8 cellular contexts compared by ENCODE assay signal in the genomic region with DNA sequence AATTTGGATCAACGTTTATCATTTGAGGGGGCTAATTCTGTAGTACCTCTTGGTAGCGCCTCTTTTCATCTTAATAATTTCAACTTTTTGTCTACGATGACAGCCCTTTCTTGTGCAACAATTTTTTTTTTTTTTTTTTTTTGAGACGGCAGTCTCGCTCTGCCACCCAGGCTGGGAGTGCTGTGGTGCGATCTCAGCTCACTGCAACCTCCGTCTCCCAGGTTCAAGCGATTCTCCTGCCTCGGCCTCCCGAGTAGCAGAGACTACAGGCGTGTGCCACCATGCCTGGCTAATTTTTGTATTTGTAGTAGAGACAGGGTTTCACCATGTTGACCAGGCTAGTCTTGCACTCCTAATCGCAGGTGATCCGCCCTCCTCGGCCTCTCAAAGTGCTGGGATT. TPM values are rescaled to one million over a fixed set of nuclear protein-coding genes. Genes with fewer than 3 reads are reported as not detected.
A peak's percentile ranks its signal among the peaks of the same experiment; 100 is the strongest.
DNase-seq lines count a peak whose midpoint lies in the region; ATAC-seq, FAIRE-seq and TF ChIP-seq lines count a peak whose summit lies in the region.
"Not testable (repeated sequence)": the region's sequence is repeated elsewhere in the genome, so short reads cannot be mapped to it uniquely, and the experiment has no call there.

No MANE protein-coding gene starts in this region.

- 16 to 22% methylated on average over 14 of the region's 14 CpGs for WGBS in pancreas, 2 donors

- not testable (repeated sequence) for TF ChIP-seq CTCF in DND-41 (IDR thresholded peaks at IDR 0.05; ENCODE audit: borderline replicate concordance, extremely low read depth, low read length, poor library complexity, severe bottlenecking); KMS-11 (conservative IDR thresholded peaks at IDR 0.05; ENCODE audit: low read depth, low read length); epithelial cell of esophagus (IDR thresholded peaks at IDR 0.05; ENCODE audit: insufficient read depth, low read depth, low read length, missing control alignments); pancreas (IDR thresholded peaks at IDR 0.05); tibial artery (IDR thresholded peaks at IDR 0.05)

- peaks cover 35% of the 10 kb centered on the region for H3K4me1 ChIP-seq in DND-41 (ENCODE audit: insufficient read depth, low read length)
- peaks cover 16% of the 10 kb centered on the region for H3K4me1 ChIP-seq in KMS-11 (ENCODE audit: low read depth, poor library complexity, severe bottlenecking)
- peaks cover 0 to 13% (median 4%) of the 10 kb centered on the region in 3 donors for H3K4me1 ChIP-seq in pancreas
- peaks cover 0 to 19% (median 5%) of the 10 kb centered on the region in 4 donors for H3K4me1 ChIP-seq in tibial artery

- DNase-seq in DND-41 (peak; percentile 26), T-cell (peak in 14 of 34 experiments; percentile 3 to 30 (median 22)), left kidney (ENCODE audit: low read depth, low spot score) (peak; percentile 32)
- not testable (repeated sequence) for DNase-seq in activated naive CD8-positive, alpha-beta T cell treated with anti-CD3 and anti-CD28 coated beads, Interleukin-2, amount 10 ng/mL, durations not matched to agents 7 days and 5 days; epithelial cell of esophagus (ENCODE audit: low read depth); pancreas; tibial artery

- H3K4me3 Mint-ChIP-seq in T-cell, result peak overlapping the region; percentile 91 to 93 (median 92)
- peak overlapping the region; percentile 98 for H3K4me3 Mint-ChIP-seq in activated naive CD8-positive, alpha-beta T cell treated with anti-CD3 and anti-CD28 coated beads, Interleukin-2, amount 10 ng/mL, durations not matched to agents 7 days and 5 days

- ATAC-seq in DND-41 (ENCODE audit: insufficient read depth, low read depth); T-cell (replicated peaks in 1 of 4); activated naive CD8-positive, alpha-beta T cell treated with anti-CD3 and anti-CD28 coated beads, Interleukin-2, amount 10 ng/mL, durations not matched to agents 7 days and 5 days (ENCODE audit: low read depth); pancreas: not testable (repeated sequence)

- POLR2A ChIA-PET in T-cell (lab: Charles Lee), result interaction anchor here (0.6 to 0.7 kb wide), 3 partner anchors 30 to 56 kb away, joined by 3 to 10 read pairs (median 6); no protein-coding TSS in a partner anchor
- POLR2A ChIA-PET in activated naive CD8-positive, alpha-beta T cell treated with anti-CD3 and anti-CD28 coated beads, Interleukin-2, amount 10 ng/mL, durations not matched to agents 7 days and 5 days (lab: Charles Lee), result interaction anchor here (0.6 to 9.9 kb wide), 6 partner anchors 8 to 992 kb away, joined by 4 to 330 read pairs (median 10); partner anchors contain the start of gene CNOT6L

- not testable (repeated sequence) for FAIRE-seq in pancreas (lab: Jason Lieb, UNC)

- not testable (repeated sequence) for H4K20me1 ChIP-seq in DND-41 (ENCODE audit: insufficient read depth, low read length); KMS-11 (ENCODE audit: insufficient read depth)

- intact Hi-C loops in pancreas (cut with DNase I), result not testable (repeated sequence)
- intact Hi-C loops in tibial artery (cut with DNase I; ENCODE audit: low total_unique reads), result loop anchor here (5.0 kb wide), 2 partner anchors 41 to 1556 kb away; partner anchors contain the start of gene STBD1

- peak overlapping the region; percentile 72 for H3K4me2 ChIP-seq in DND-41 (ENCODE audit: insufficient read depth, low read length)
- H3K4me2 ChIP-seq in KMS-11, result peak overlapping the region; percentile 74

- H3K36me3 Mint-ChIP-seq in T-cell, result peaks cover 18% of the 10 kb centered on the region
- H3K36me3 Mint-ChIP-seq in activated naive CD8-positive, alpha-beta T cell treated with anti-CD3 and anti-CD28 coated beads, Interleukin-2, amount 10 ng/mL, durations not matched to agents 7 days and 5 days, result peaks cover 16% of the 10 kb centered on the region

- not testable (repeated sequence) for H3K36me3 ChIP-seq in DND-41 (ENCODE audit: insufficient read depth, low read length); KMS-11 (ENCODE audit: insufficient read depth); pancreas; tibial artery

- H3K27me3 ChIP-seq in DND-41 (ENCODE audit: insufficient read depth, low read length, poor library complexity); KMS-11 (ENCODE audit: insufficient read depth, low read depth); pancreas; tibial artery: not testable (repeated sequence)

- H3K9ac ChIP-seq in DND-41 (ENCODE audit: low read depth, low read length), result peak overlapping the region; percentile 77
- peak overlapping the region; percentile 92 for H3K9ac ChIP-seq in KMS-11

- peak overlapping the region; percentile 99 for H3K27ac Mint-ChIP-seq in T-cell
- peak overlapping the region; percentile 97 for H3K27ac Mint-ChIP-seq in activated naive CD8-positive, alpha-beta T cell treated with anti-CD3 and anti-CD28 coated beads, Interleukin-2, amount 10 ng/mL, durations not matched to agents 7 days and 5 days

- H3K27me3 Mint-ChIP-seq in T-cell; activated naive CD8-positive, alpha-beta T cell treated with anti-CD3 and anti-CD28 coated beads, Interleukin-2, amount 10 ng/mL, durations not matched to agents 7 days and 5 days: not testable (repeated sequence)

- H2AFZ ChIP-seq in DND-41 (ENCODE audit: low read depth, low read length), result peak overlapping the region; percentile 97
- H2AFZ ChIP-seq in KMS-11 (ENCODE audit: low read depth), result peak overlapping the region; percentile 94

- peaks cover 53% of the 10 kb centered on the region for H3K79me2 ChIP-seq in DND-41 (ENCODE audit: insufficient read depth, low read length)
- H3K79me2 ChIP-seq in KMS-11 (ENCODE audit: insufficient read depth, low read depth), result peaks cover 56% of the 10 kb centered on the region

- H3K9me3 ChIP-seq in DND-41 (ENCODE audit: insufficient read depth, low read length, severe bottlenecking); pancreas; tibial artery: not testable (repeated sequence)

- peak overlapping the region; percentile 94 for H3K4me3 ChIP-seq in DND-41 (ENCODE audit: low read depth in 1 of 2, low read length in 2 of 2)
- peak overlapping the region; percentile 26 for H3K4me3 ChIP-seq in KMS-11 (IDR thresholded peaks at IDR 0.05; ENCODE audit: insufficient read depth, low read depth, low read length)
- H3K4me3 ChIP-seq in epithelial cell of esophagus (ENCODE audit: low read length), result peak overlapping the region; percentile 91
- peak overlapping the region; percentile 19 to 67 (median 44) for H3K4me3 ChIP-seq in pancreas
- peak overlapping the region; percentile 65 to 66 for H3K4me3 ChIP-seq in tibial artery

- CTCF ChIA-PET in T-cell (lab: Charles Lee), result interaction anchor here in 1 of 2 donors (0.7 kb wide), 1 partner anchor 705 kb away, joined by 6 read pairs; no protein-coding TSS in a partner anchor

- not testable (repeated sequence) for H3K9me3 Mint-ChIP-seq in T-cell; activated naive CD8-positive, alpha-beta T cell treated with anti-CD3 and anti-CD28 coated beads, Interleukin-2, amount 10 ng/mL, durations not matched to agents 7 days and 5 days

- peaks cover 64 to 70% (median 65%) of the 10 kb centered on the region in 3 donors for H3K4me1 Mint-ChIP-seq in T-cell
- peaks cover 31% of the 10 kb centered on the region for H3K4me1 Mint-ChIP-seq in activated naive CD8-positive, alpha-beta T cell treated with anti-CD3 and anti-CD28 coated beads, Interleukin-2, amount 10 ng/mL, durations not matched to agents 7 days and 5 days

- H3K27ac ChIP-seq in DND-41 (ENCODE audit: low read length), result peak overlapping the region; percentile 92
- peak overlapping the region; percentile 93 for H3K27ac ChIP-seq in KMS-11
- peak overlapping the region; percentile 84 to 99 (median 96) for H3K27ac ChIP-seq in pancreas
- peak overlapping the region; percentile 89 to 93 for H3K27ac ChIP-seq in tibial artery

RNA-seq across cellular contexts. Expression of gene MRPL1, which starts 0.7 kb away (rescaled TPM):
- total RNA-seq in T-cell (10 to 100 TPM; 16.9 to 27.2 (median 21.0) TPM), pancreas (10 to 100 TPM in 4 of 6 donors, 1 to 10 TPM in 2; 8.0 to 16.0 (median 12.4) TPM)
- total RNA-seq in activated naive CD8-positive, alpha-beta T cell treated with anti-CD3 and anti-CD28 coated beads, Interleukin-2, amount 10 ng/mL, durations not matched to agents 7 days and 5 days, result 10 to 100 TPM; 21.4 to 29.6 TPM
- polyA plus RNA-seq in pancreas, result 10 to 100 TPM; 21.5 to 27.7 TPM

RNA-seq across cellular contexts. Expression of gene CNOT6L, which starts 44.2 kb away (rescaled TPM):
- total RNA-seq in T-cell (100 to 1,000 TPM; 159 to 207 (median 170) TPM), pancreas (10 to 100 TPM; 22.3 to 38.7 (median 26.9) TPM)
- total RNA-seq in activated naive CD8-positive, alpha-beta T cell treated with anti-CD3 and anti-CD28 coated beads, Interleukin-2, amount 10 ng/mL, durations not matched to agents 7 days and 5 days, result 100 to 1,000 TPM; 160 to 164 TPM
- 1 to 10 TPM; 2.2 to 4.8 TPM for polyA plus RNA-seq in pancreas

Comparison
In these comparisons a context has a peak if more than half of its experiments do, and no peak if none do; other contexts are left out.
1. H3K4me3 ChIP-seq: peak in every context shown above with its lines; median percentile 94 in DND-41; 91 in epithelial cell of esophagus; 66 in tibial artery; 44 in pancreas; 26 in KMS-11.
2. RNA of gene CNOT6L, which starts 44.2 kb away (total RNA-seq): 159 to 207 TPM in T-cell and 160 to 164 TPM in activated naive CD8-positive, alpha-beta T cell treated with anti-CD3 and anti-CD28 coated beads, Interleukin-2, amount 10 ng/mL, durations not matched to agents 7 days and 5 days; 22.3 to 38.7 TPM in pancreas; every median in the first group is over 4 times any median in the second.
3. Peak in every context shown above with its lines, with median percentiles within 50 percentile points of each other: H3K27ac ChIP-seq.